Comparison of ENCODE assay signal across 27 cellular contexts in genomic region chr16:7378024-7378695, GRCh38. TPM values are rescaled to one million over a fixed set of nuclear protein-coding genes. Genes with fewer than 3 reads are reported as not detected.
"Had no signal": no experiment of that assay in that cellular context is flagged by ENCODE, and none has a peak within 500 bp of the region (broad histone marks: within the 10 kb centered on the region; RNA-seq: fewer than 3 reads in every experiment).

No MANE protein-coding gene starts in this region.

- H3K27ac ChIP-seq: SK-N-MC had no signal

- FAIRE-seq: astrocyte, RCC 7860, TTC549 had no signal

- ATAC-seq: activated CD8-positive, alpha-beta memory T cell treated with anti-CD3 and anti-CD28 coated beads, Interleukin-2, amount 10 ng/mL, durations not matched to agents 7 days and 5 days; activated naive CD4-positive, alpha-beta T cell treated with anti-CD3 and anti-CD28 coated beads, Interleukin-2, amount 50 U/mL, for 72 hours; activated naive CD8-positive, alpha-beta T cell treated with anti-CD3 and anti-CD28 coated beads, Interleukin-2, amount 50 U/mL, for 24 hours; PC-3; T-cell had no signal

- DNase-seq: activated B cell treated with CpG ODN at 0.5 μM for 24 hours; activated CD4-positive, alpha-beta T cell treated with anti-CD3 and anti-CD28 coated beads for 1 hour; activated CD4-positive, alpha-beta T cell treated with anti-CD3 and anti-CD28 coated beads, Interleukin-2, amount 10 ng/mL, durations not matched to agents 24 days and 14 days; activated CD4-positive, alpha-beta T cell treated with anti-CD3 and anti-CD28 coated beads, Interleukin-2, amount 50 U/mL, for 48 hours; activated CD8-positive, alpha-beta memory T cell treated with anti-CD3 and anti-CD28 coated beads, Interleukin-2, amount 10 ng/mL, durations not matched to agents 7 days and 5 days; activated effector memory CD4-positive, alpha-beta T cell treated with Interleukin-2 at 50 U/mL for 16 hours; activated naive CD4-positive, alpha-beta T cell; activated naive CD8-positive, alpha-beta T cell treated with anti-CD3 and anti-CD28 coated beads, Interleukin-2, amount 50 U/mL, for 24 hours; activated T-cell treated with anti-CD3 and anti-CD28 coated beads, Interleukin-2, amount 50 U/mL, for 24 hours; amniotic stem cell; Karpas-422; MM.1S; NCI-H1105; NCI-H1436 treated with DMSO at 0.1 percent for 48 hours; NCI-H187; NCI-H2081; NCI-H524; PC-3; T-cell; T-helper 2 cell; T1000 had no signal

- H3K4me3 ChIP-seq: SK-N-MC had no signal

RNA-seq across cellular contexts. Expression of gene RBFOX1, which starts 45.5 kb away (rescaled TPM):
- total RNA-seq: activated B cell treated with CpG ODN at 0.5 μM for 24 hours; activated CD4-positive, alpha-beta T cell treated with anti-CD3 and anti-CD28 coated beads, Interleukin-2, amount 10 ng/mL, durations not matched to agents 24 days and 14 days; activated CD8-positive, alpha-beta memory T cell treated with anti-CD3 and anti-CD28 coated beads, Interleukin-2, amount 10 ng/mL, durations not matched to agents 7 days and 5 days; activated naive CD4-positive, alpha-beta T cell treated with anti-CD3 and anti-CD28 coated beads, Interleukin-2, amount 50 U/mL, for 72 hours; activated T-helper 1 cell treated with anti-CD3 and anti-CD28 coated beads, Interleukin-12 subunit alpha, Interleukin-12 subunit beta, Interleukin-2, Interleukin-4 antibody, amounts not matched to agents 30 ng/mL and 10 ng/mL and 1 ng/mL, durations not matched to agents 14 hours and 24 hours and 36 hours; PC-3; T-cell had no signal
